8 cellular contexts compared by ENCODE assay signal in the genomic region with DNA sequence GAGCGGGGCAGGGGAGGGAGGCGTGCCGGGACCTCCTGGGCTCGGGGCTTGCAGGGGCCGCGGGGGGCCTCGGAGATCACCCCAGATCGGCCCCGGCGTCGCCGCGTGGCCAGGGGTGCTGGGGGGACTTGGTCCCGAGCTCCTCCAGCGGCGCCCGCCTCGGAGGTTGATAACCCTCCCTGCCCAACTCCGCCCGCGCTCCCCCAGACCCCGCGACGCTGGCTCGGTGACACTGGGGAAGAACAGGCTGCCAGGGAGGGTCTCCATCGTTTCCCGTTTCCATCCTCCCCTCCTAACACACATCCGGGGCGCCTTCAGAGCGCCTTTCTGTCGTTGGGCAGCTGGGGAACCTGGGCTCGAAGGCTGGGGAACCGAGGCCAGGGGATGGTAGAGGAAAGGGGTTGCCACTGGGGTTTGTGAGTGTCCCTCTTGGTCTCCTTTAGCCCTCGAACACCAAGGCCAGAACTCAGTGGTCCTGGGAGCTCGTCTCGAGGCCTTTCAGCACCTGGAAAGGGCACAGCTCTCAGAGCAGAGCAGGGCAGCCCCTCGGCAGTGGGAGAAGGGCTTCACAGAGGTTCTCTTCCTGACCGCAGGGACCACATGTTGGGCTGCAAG. TPM values are rescaled to one million over a fixed set of nuclear protein-coding genes. Genes with fewer than 3 reads are reported as not detected.
A peak's percentile ranks its signal among the peaks of the same experiment; 100 is the strongest.
DNase-seq lines count a peak whose midpoint lies in the region; ATAC-seq and TF ChIP-seq lines count a peak whose summit lies in the region.

No MANE protein-coding gene starts in this region.

- TF ChIP-seq CTCF in LNCaP clone FGC (IDR thresholded peaks at IDR 0.05; ENCODE audit: control insufficient read depth, extremely low read depth, insufficient read depth) (no peak), mucosa of descending colon (IDR thresholded peaks at IDR 0.05) (no peak)

- ATAC-seq in GM21515 (IDR thresholded peaks at IDR 0.05; ENCODE audit: unreplicated experiment) (peak; percentile 30), mucosa of descending colon (peak; percentile 9), HG03469 (IDR thresholded peaks at IDR 0.05; ENCODE audit: unreplicated experiment) (no peak)

- DNase-seq in ELR (ENCODE audit: low read depth), result peak; percentile 43
- no peak for DNase-seq in LNCaP clone FGC (ENCODE audit: low read depth)
- no peak for DNase-seq in mucosa of descending colon
- no peak for DNase-seq in occipital lobe (lab: John Stamatoyannopoulos, UW)
- no peak for DNase-seq in SK-N-DZ (ENCODE audit: low spot score)

- no peaks in the 10 kb centered on the region for H3K9me3 ChIP-seq in duodenal mucosa (ENCODE audit: control insufficient read depth in 1 of 2, low read length in 2 of 2)
- H3K9me3 ChIP-seq in mucosa of descending colon, result no peaks in the 10 kb centered on the region

- H3K27ac ChIP-seq in duodenal mucosa (ENCODE audit: low read depth, low read length), result no peak overlapping the region

- no peaks in the 10 kb centered on the region for H3K36me3 ChIP-seq in duodenal mucosa (ENCODE audit: control insufficient read depth in 1 of 2, insufficient read depth in 2 of 2, low read length in 2 of 2)
- no peaks in the 10 kb centered on the region for H3K36me3 ChIP-seq in mucosa of descending colon (ENCODE audit: low read depth)

- H3K27me3 ChIP-seq in duodenal mucosa (ENCODE audit: control insufficient read depth in 1 of 2, insufficient read depth in 2 of 2, low read length in 2 of 2), result peaks cover 0 to 8% of the 10 kb centered on the region in 2 donors

- intact Hi-C loops in mucosa of descending colon (cut with DNase I, micrococcal nuclease), result no loop called here

- peak overlapping the region; percentile 63 to 76 for H3K9ac ChIP-seq in duodenal mucosa (ENCODE audit: low read depth in 1 of 2, low read length in 2 of 2)

- H3K4me3 ChIP-seq in LNCaP clone FGC (ENCODE audit: low read depth, low read length) (peak overlapping the region; percentile 35), duodenal mucosa (ENCODE audit: low read depth in 1 of 2, low read length in 2 of 2) (peak overlapping the region; percentile 79 to 86), mucosa of descending colon (peak overlapping the region; percentile 9)

- H3K4me1 ChIP-seq in duodenal mucosa (ENCODE audit: control insufficient read depth in 1 of 2, insufficient read depth in 2 of 2, low read length in 2 of 2), result peaks cover 9% of the 10 kb centered on the region in 2 donors
- peaks cover 8% of the 10 kb centered on the region for H3K4me1 ChIP-seq in mucosa of descending colon (ENCODE audit: low read depth)

RNA-seq across cellular contexts. Expression of gene SLC37A2, which starts 0.4 kb away (rescaled TPM):
- total RNA-seq in mucosa of descending colon, result 10 to 100 TPM in 1 of 3 donors, 1 to 10 TPM in 2; 4.3 to 10.5 (median 6.2) TPM
- total RNA-seq in occipital lobe, result 3.4 TPM
- polyA plus RNA-seq in SK-N-DZ (2014; cell fraction: cytosol; rRNA removed), result 0.15 and 0.29 TPM in 2 replicates
- 1.1 TPM in 2 replicates for polyA plus RNA-seq in SK-N-DZ (2014; cell fraction: nucleus; rRNA removed)

RNA-seq across cellular contexts. Expression of gene TMEM218, which starts 47.9 kb away (rescaled TPM):
- total RNA-seq in mucosa of descending colon, result 10 to 100 TPM; 12.5 to 16.9 (median 16.1) TPM
- 23.9 TPM for total RNA-seq in occipital lobe
- 30.2 and 35.7 TPM in 2 replicates for polyA plus RNA-seq in SK-N-DZ (2014; cell fraction: cytosol; rRNA removed)
- polyA plus RNA-seq in SK-N-DZ (2014; cell fraction: nucleus; rRNA removed), result 32.0 and 43.3 TPM in 2 replicates

Comparison
In these comparisons a context has a peak if more than half of its experiments do, and no peak if none do; other contexts are left out.
1. H3K4me3 ChIP-seq: peak in every context shown above with its lines; median percentile 82 in duodenal mucosa; 35 in LNCaP clone FGC; 9 in mucosa of descending colon.